Comparison of ENCODE assay signal across 1 cellular context in genomic region chr2:222298311-222299150, GRCh38.
TF ChIP-seq lines count a peak whose summit lies in the region.

TSS of gene PAX3 (minus strand) at chr2:222298998. CDS start at chr2:222298615, 383 bp downstream.

TF ChIP-seq in HEK293, 187 proteins besides CTCF, POLR2A, EP300 and RAD21 (continued from another document and continues in another):
- TF ChIP-seq HIC1 (tag by site-specific recombination; IDR thresholded peaks at IDR 0.05): peak; percentile 40; the same call in 1 of the 2 replicates
- TF ChIP-seq ZNF211 (tag by site-specific recombination; IDR thresholded peaks at IDR 0.05; ENCODE audit: low read depth): no peak
- 0 out of 2 replicates have a peak, but pooled peaks have one; percentile 4 for TF ChIP-seq ZNF623 (tag by site-specific recombination; IDR thresholded peaks at IDR 0.05)
- 0 out of 2 replicates have a peak, but pooled peaks have one; percentile 50 for TF ChIP-seq ZNF660 (tag by site-specific recombination; IDR thresholded peaks at IDR 0.05)
- peak; percentile 12; the same call in 1 of the 2 replicates for TF ChIP-seq ZNF335 (tag by site-specific recombination; conservative IDR thresholded peaks at IDR 0.05)
- TF ChIP-seq PRDM10 (tag by site-specific recombination; IDR thresholded peaks at IDR 0.05): peak; percentile 97
- TF ChIP-seq ZNF266 (tag by site-specific recombination; IDR thresholded peaks at IDR 0.05; ENCODE audit: low read depth): no peak
- TF ChIP-seq ZNF501 (tag by site-specific recombination; IDR thresholded peaks at IDR 0.05): peak; percentile 65
- TF ChIP-seq GLIS1 (tag by site-specific recombination; IDR thresholded peaks at IDR 0.05): no peak
- no peak for TF ChIP-seq ZNF24 (tag by site-specific recombination; IDR thresholded peaks at IDR 0.05)
- TF ChIP-seq SALL2 (tag by site-specific recombination; IDR thresholded peaks at IDR 0.05; ENCODE audit: borderline replicate concordance): no peak
- TF ChIP-seq ZFP37 (tag by site-specific recombination; IDR thresholded peaks at IDR 0.05): peak; percentile 81; the same call in 1 of the 2 replicates
- TF ChIP-seq ZNF26 (tag by site-specific recombination; IDR thresholded peaks at IDR 0.05): no peak
- TF ChIP-seq WT1 (tag by site-specific recombination; IDR thresholded peaks at IDR 0.05): no peak
- no peak for TF ChIP-seq ZNF184 (tag by site-specific recombination; IDR thresholded peaks at IDR 0.05)
- TF ChIP-seq TSHZ1 (tag by site-specific recombination; IDR thresholded peaks at IDR 0.05; ENCODE audit: borderline replicate concordance): no peak
- peak; percentile 55; the same call in 1 of the 2 replicates for TF ChIP-seq KLF16 (tag by site-specific recombination; IDR thresholded peaks at IDR 0.05)
- peak; percentile 73 for TF ChIP-seq ZBTB6 (tag by site-specific recombination; IDR thresholded peaks at IDR 0.05)
- 0 out of 2 replicates have a peak, but pooled peaks have one; percentile 16 for TF ChIP-seq ZBTB8A (tag by site-specific recombination; IDR thresholded peaks at IDR 0.05)
- TF ChIP-seq EGR2 (tag by site-specific recombination; IDR thresholded peaks at IDR 0.05; ENCODE audit: low read depth): no peak
- TF ChIP-seq SP3 (tag by site-specific recombination; IDR thresholded peaks at IDR 0.05): peak; percentile 72
- peak; percentile 69; the same call in 1 of the 2 replicates for TF ChIP-seq MZF1 (tag by site-specific recombination; IDR thresholded peaks at IDR 0.05; ENCODE audit: borderline replicate concordance)
- TF ChIP-seq ZBTB11 (tag by site-specific recombination; conservative IDR thresholded peaks at IDR 0.05; ENCODE audit: low read depth): peak; percentile 34; the same call in 1 of the 2 replicates
- TF ChIP-seq ZNF2 (tag by site-specific recombination; IDR thresholded peaks at IDR 0.05): 0 out of 2 replicates have a peak, but pooled peaks have one; percentile 13
- TF ChIP-seq ZNF654 (tag by site-specific recombination; IDR thresholded peaks at IDR 0.05; ENCODE audit: low read depth): no peak
- peak; percentile 26; the same call in 1 of the 2 replicates for TF ChIP-seq ZNF341 (tag by site-specific recombination; IDR thresholded peaks at IDR 0.05; ENCODE audit: low read depth)
- TF ChIP-seq IKZF3 (tag by site-specific recombination; IDR thresholded peaks at IDR 0.05): peak; percentile 47; the same call in 1 of the 2 replicates
- TF ChIP-seq ZNF133 (tag by site-specific recombination; IDR thresholded peaks at IDR 0.05): no peak
- TF ChIP-seq ZNF311 (tag by site-specific recombination; IDR thresholded peaks at IDR 0.05; ENCODE audit: borderline replicate concordance): no peak
- TF ChIP-seq KLF9 (tag by site-specific recombination; IDR thresholded peaks at IDR 0.05; ENCODE audit: low read depth): peak; percentile 34; the same call in 1 of the 2 replicates
- TF ChIP-seq TCF7L2 (IDR thresholded peaks at IDR 0.05; ENCODE audit: borderline replicate concordance, low read depth, low read length): no peak
- TF ChIP-seq GLI4 (tag by site-specific recombination; IDR thresholded peaks at IDR 0.05): no peak
- no peak for TF ChIP-seq ZNF521 (tag by site-specific recombination; IDR thresholded peaks at IDR 0.05)
- no peak for TF ChIP-seq SCRT2 (tag by site-specific recombination; IDR thresholded peaks at IDR 0.05)
- no peak for TF ChIP-seq PRDM2 (tag by site-specific recombination; IDR thresholded peaks at IDR 0.05; ENCODE audit: borderline replicate concordance)
